26 cellular contexts compared by ENCODE assay signal in genomic region chr2:61632276-61633169, GRCh38.
DNase-seq lines count a peak whose midpoint lies in the region; ATAC-seq and TF ChIP-seq lines count a peak whose summit lies in the region.
"Had no signal": no experiment of that assay in that cellular context is flagged by ENCODE, and none has a peak within 500 bp of the region (broad histone marks: within the 10 kb centered on the region; RNA-seq: fewer than 3 reads in every experiment).

No MANE protein-coding gene starts in this region.

- no peaks in the 10 kb centered on the region for H3K27me3 ChIP-seq in GM23338 (ENCODE audit: insufficient read depth)
- H3K27me3 ChIP-seq: breast epithelium, dorsolateral prefrontal cortex, gastroesophageal sphincter, left lung had no signal

- no peaks in the 10 kb centered on the region for H3K9me3 Mint-ChIP-seq in GM23338
- no peaks in the 10 kb centered on the region for H3K9me3 Mint-ChIP-seq in HFFc6
- H3K9me3 Mint-ChIP-seq: activated naive CD8-positive, alpha-beta T cell treated with anti-CD3 and anti-CD28 coated beads, Interleukin-2, amount 50 U/mL, for 24 hours; CD4-positive, CD25-positive, alpha-beta regulatory T cell; nephron progenitor cell; stimulated activated effector memory CD8-positive, alpha-beta T cell treated with anti-CD3 and anti-CD28 coated beads, Interleukin-12 subunit alpha, Interleukin-12 subunit beta, amount 100 ng/mL, for 72 hours; T-helper 1 cell treated with Interleukin-12 subunit alpha and Interleukin-12 subunit beta and Interleukin-4 antibody, amounts not matched to agents 30 μg/mL and 1 μg/mL, for 36 hours had no signal

- no peak overlapping the region for H3K4me3 ChIP-seq in GM23338
- no peak overlapping the region for H3K4me3 ChIP-seq in astrocyte of the spinal cord (ENCODE audit: low read depth, low read length)
- H3K4me3 ChIP-seq in fibroblast of mammary gland (ENCODE audit: control insufficient read depth, low read depth, low read length), result no peak overlapping the region
- H3K4me3 ChIP-seq: breast epithelium, dorsolateral prefrontal cortex, gastroesophageal sphincter, HAP-1, left lung had no signal

- H3K4me3 Mint-ChIP-seq in GM23338 (no peak overlapping the region), HFFc6 (no peak overlapping the region)
- H3K4me3 Mint-ChIP-seq: activated naive CD8-positive, alpha-beta T cell treated with anti-CD3 and anti-CD28 coated beads, Interleukin-2, amount 50 U/mL, for 24 hours; CD4-positive, CD25-positive, alpha-beta regulatory T cell; nephron progenitor cell; stimulated activated effector memory CD8-positive, alpha-beta T cell treated with anti-CD3 and anti-CD28 coated beads, Interleukin-12 subunit alpha, Interleukin-12 subunit beta, amount 100 ng/mL, for 72 hours; T-helper 1 cell treated with Interleukin-12 subunit alpha and Interleukin-12 subunit beta and Interleukin-4 antibody, amounts not matched to agents 30 μg/mL and 1 μg/mL, for 36 hours had no signal

- TF ChIP-seq CTCF in GM23338 (conservative IDR thresholded peaks at IDR 0.05; ENCODE audit: low read depth in 2 of 2) (no peak), astrocyte of the spinal cord (IDR thresholded peaks at IDR 0.05; ENCODE audit: low read depth, low read length) (no peak), fibroblast of mammary gland (conservative IDR thresholded peaks at IDR 0.05; ENCODE audit: control insufficient read depth, insufficient read depth, low read depth, low read length) (peak; percentile 0), HFFc6 (IDR thresholded peaks at IDR 0.05) (no peak)

- H3K79me2 ChIP-seq in GM23338 (replicated peaks; ENCODE audit: insufficient read depth), result no peaks in the 10 kb centered on the region

- no peak for DNase-seq in GM23338 (ENCODE audit: low spot score)
- DNase-seq in astrocyte of the spinal cord (ENCODE audit: low read depth, low spot score), result peak; percentile 28
- DNase-seq in fibroblast of mammary gland (ENCODE audit: low read depth), result no peak
- DNase-seq in renal cortical epithelial cell (ENCODE audit: low read depth), result peak; percentile 75
- no peak for DNase-seq in COLO668 (lab: John Stamatoyannopoulos, UW; ENCODE audit: unreplicated experiment)
- DNase-seq in HK-2 (ENCODE audit: unreplicated experiment), result no peak
- no peak for DNase-seq in HFFc6
- DNase-seq: activated CD4-positive, alpha-beta T cell treated with anti-CD3 and anti-CD28 coated beads, Interleukin-2, amount 50 U/mL, for 1 hour; activated gamma-delta T cell; activated naive CD8-positive, alpha-beta T cell treated with anti-CD3 and anti-CD28 coated beads, Interleukin-2, amount 50 U/mL, for 24 hours; DMS 273 treated with DMSO at 0.1 percent for 48 hours; dorsolateral prefrontal cortex; KBM-7; left lung; NCI-H1436; NCI-H526; nephron progenitor cell; stimulated activated CD4-positive, alpha-beta T cell treated with anti-CD3 and anti-CD28 coated beads, Interleukin-2, amount 100 ng/mL, for 24 hours had no signal

- no peaks in the 10 kb centered on the region for H3F3A ChIP-seq in GM23338 (replicated peaks; ENCODE audit: low read depth)

- H4K20me1 ChIP-seq in GM23338 (replicated peaks; ENCODE audit: insufficient read depth), result no peaks in the 10 kb centered on the region

- H2AFZ ChIP-seq in GM23338, result peak overlapping the region; percentile 52; the same call in 1 of the 2 replicates

- H3K27ac Mint-ChIP-seq in GM23338, result no peak overlapping the region; the same call in 1 of the 2 replicates
- H3K27ac Mint-ChIP-seq in HFFc6, result no peak overlapping the region
- H3K27ac Mint-ChIP-seq: activated naive CD8-positive, alpha-beta T cell treated with anti-CD3 and anti-CD28 coated beads, Interleukin-2, amount 50 U/mL, for 24 hours; CD4-positive, CD25-positive, alpha-beta regulatory T cell; nephron progenitor cell; stimulated activated effector memory CD8-positive, alpha-beta T cell treated with anti-CD3 and anti-CD28 coated beads, Interleukin-12 subunit alpha, Interleukin-12 subunit beta, amount 100 ng/mL, for 72 hours; T-helper 1 cell treated with Interleukin-12 subunit alpha and Interleukin-12 subunit beta and Interleukin-4 antibody, amounts not matched to agents 30 μg/mL and 1 μg/mL, for 36 hours had no signal

- ATAC-seq in GM23338 (no peak), GM21360 (IDR thresholded peaks at IDR 0.05; ENCODE audit: unreplicated experiment) (no peak)
- ATAC-seq: activated naive CD8-positive, alpha-beta T cell treated with anti-CD3 and anti-CD28 coated beads, Interleukin-2, amount 50 U/mL, for 24 hours; gastroesophageal sphincter; left lung; stimulated activated effector memory CD8-positive, alpha-beta T cell treated with anti-CD3 and anti-CD28 coated beads, Interleukin-12 subunit alpha, Interleukin-12 subunit beta, amount 100 ng/mL, for 72 hours had no signal

- peaks cover 36% of the 10 kb centered on the region for H3K4me1 ChIP-seq in GM23338 (ENCODE audit: insufficient read depth)
- H3K4me1 ChIP-seq: breast epithelium, gastroesophageal sphincter, HAP-1, left lung had no signal

- H3K27me3 Mint-ChIP-seq in GM23338 (ENCODE audit: insufficient read depth, low read depth, poor library complexity) (peaks cover 6% of the 10 kb centered on the region), HFFc6 (ENCODE audit: insufficient read depth) (peaks cover 10% of the 10 kb centered on the region)
- H3K27me3 Mint-ChIP-seq: activated naive CD8-positive, alpha-beta T cell treated with anti-CD3 and anti-CD28 coated beads, Interleukin-2, amount 50 U/mL, for 24 hours; CD4-positive, CD25-positive, alpha-beta regulatory T cell had no signal

- no peak overlapping the region for H3K4me2 ChIP-seq in GM23338

- H3K36me3 ChIP-seq in GM23338 (ENCODE audit: insufficient read depth), result no peaks in the 10 kb centered on the region; the same call in 1 of the 2 replicates
- H3K36me3 ChIP-seq: breast epithelium, gastroesophageal sphincter, HAP-1, left lung had no signal

- H3K9me2 ChIP-seq in GM23338 (ENCODE audit: insufficient read depth), result no peaks in the 10 kb centered on the region

- no peak overlapping the region for H3K27ac ChIP-seq in GM23338 (ENCODE audit: low read depth)
- H3K27ac ChIP-seq: breast epithelium, dorsolateral prefrontal cortex, epithelial cell of prostate, gastroesophageal sphincter, left lung had no signal

- no peaks in the 10 kb centered on the region; the same call in 2 of the 3 replicates for H3K36me3 Mint-ChIP-seq in GM23338 (ENCODE audit: low read depth)
- no peaks in the 10 kb centered on the region for H3K36me3 Mint-ChIP-seq in HFFc6 (ENCODE audit: low read depth)
- H3K36me3 Mint-ChIP-seq: CD4-positive, CD25-positive, alpha-beta regulatory T cell; stimulated activated effector memory CD8-positive, alpha-beta T cell treated with anti-CD3 and anti-CD28 coated beads, Interleukin-12 subunit alpha, Interleukin-12 subunit beta, amount 100 ng/mL, for 72 hours had no signal

- H3K4me1 Mint-ChIP-seq in GM23338 (peaks cover 40% of the 10 kb centered on the region), HFFc6 (ENCODE audit: low read depth) (peaks cover 12% of the 10 kb centered on the region)
- H3K4me1 Mint-ChIP-seq: activated naive CD8-positive, alpha-beta T cell treated with anti-CD3 and anti-CD28 coated beads, Interleukin-2, amount 50 U/mL, for 24 hours; CD4-positive, CD25-positive, alpha-beta regulatory T cell; stimulated activated effector memory CD8-positive, alpha-beta T cell treated with anti-CD3 and anti-CD28 coated beads, Interleukin-12 subunit alpha, Interleukin-12 subunit beta, amount 100 ng/mL, for 72 hours had no signal

- in situ Hi-C loops in astrocyte of the spinal cord (cut with HindIII; ENCODE audit: low sequenced_read_pairs), result no loop called here

TF ChIP-seq in GM23338, 12 proteins besides CTCF, POLR2A, EP300 and RAD21 (continues in another document):
- TF ChIP-seq ETS1 (IDR thresholded peaks at IDR 0.05) (no peak), REST (IDR thresholded peaks at IDR 0.05; ENCODE audit: unreplicated experiment) (no peak), EZH2phosphoT487 (IDR thresholded peaks at IDR 0.05; ENCODE audit: unreplicated experiment) (no peak)

Comparison
In these comparisons a context has a peak if more than half of its experiments do, and no peak if none do; other contexts are left out.
1. DNase-seq: peak in astrocyte of the spinal cord (single experiment) and renal cortical epithelial cell (single experiment); none in GM23338 (single experiment), fibroblast of mammary gland (single experiment), COLO668 (single experiment), HK-2 (single experiment) and HFFc6 (single experiment).